In the genomic region with DNA sequence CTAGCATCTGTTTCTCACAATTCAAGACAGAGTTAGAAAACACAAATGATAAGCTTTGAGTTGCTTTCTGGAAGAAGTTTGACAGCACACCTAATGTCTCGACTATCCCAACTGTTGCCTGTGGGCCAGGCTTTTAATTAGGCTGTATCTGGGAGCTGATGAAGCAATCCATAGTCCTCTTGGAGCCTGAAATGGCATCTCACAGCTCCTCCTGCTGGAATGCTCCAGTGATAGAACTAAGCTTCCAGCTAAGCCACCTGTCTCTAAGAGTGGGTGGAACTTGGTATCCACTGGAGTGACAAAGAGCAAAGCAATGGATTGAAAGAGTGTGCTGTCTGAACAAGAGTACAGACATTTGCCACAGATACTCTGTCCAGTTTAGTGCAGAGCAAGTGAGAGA, we compare ENCODE assay signal across 13 cellular contexts.
DNase-seq lines count a peak whose midpoint lies in the region; ATAC-seq, FAIRE-seq and TF ChIP-seq lines count a peak whose summit lies in the region.
"Had no signal": no experiment of that assay in that cellular context is flagged by ENCODE, and none has a peak within 500 bp of the region (broad histone marks: within the 10 kb centered on the region; RNA-seq: fewer than 3 reads in every experiment).

No MANE protein-coding gene starts in this region.

- in situ Hi-C loops in gastrocnemius medialis (cut with MboI; ENCODE audit: low sequenced_read_pairs in 4 of 4), result no loop called here

- FAIRE-seq in H54 (lab: Jason Lieb, UNC), result peak; percentile 75
- FAIRE-seq: islet of Langerhans had no signal

- no peaks in the 10 kb centered on the region for H3K9me3 ChIP-seq in SK-N-SH
- no peaks in the 10 kb centered on the region for H3K9me3 ChIP-seq in gastrocnemius medialis
- no peaks in the 10 kb centered on the region for H3K9me3 ChIP-seq in vagina
- H3K9me3 ChIP-seq: body of pancreas had no signal

- H3K36me3 ChIP-seq in SK-N-SH (replicated peaks in 1 of 2; ENCODE audit: control insufficient read depth in 1 of 2, insufficient read depth in 2 of 2, low read length in 1 of 2) (no peaks in the 10 kb centered on the region), gastrocnemius medialis (no peaks in the 10 kb centered on the region), vagina (no peaks in the 10 kb centered on the region)

- H3F3A ChIP-seq in SK-N-SH (replicated peaks; ENCODE audit: insufficient read depth), result no peaks in the 10 kb centered on the region

- no peak overlapping the region for H3K9ac ChIP-seq in SK-N-SH

- no peak for TF ChIP-seq POLR2A in H54 (IDR thresholded peaks at IDR 0.05; ENCODE audit: low read depth, low read length)
- no peak for TF ChIP-seq POLR2A in gastrocnemius medialis (IDR thresholded peaks at IDR 0.05)
- TF ChIP-seq POLR2A in vagina (IDR thresholded peaks at IDR 0.05), result no peak

- TF ChIP-seq RAD21 in SK-N-SH (IDR thresholded peaks at IDR 0.05; ENCODE audit: low read length), result peak; percentile 67

- H3K27me3 ChIP-seq in SK-N-SH (ENCODE audit: insufficient read depth), result no peaks in the 10 kb centered on the region
- no peaks in the 10 kb centered on the region for H3K27me3 ChIP-seq in gastrocnemius medialis
- H3K27me3 ChIP-seq in vagina, result no peaks in the 10 kb centered on the region
- H3K27me3 ChIP-seq: body of pancreas had no signal

- H2AFZ ChIP-seq in SK-N-SH (ENCODE audit: low read depth), result peak overlapping the region; percentile 19; the same call in 1 of the 2 replicates

- no peaks in the 10 kb centered on the region for H3K9me2 ChIP-seq in SK-N-SH

- H3K4me1 ChIP-seq in SK-N-SH (ENCODE audit: control insufficient read depth in 1 of 2, insufficient read depth in 2 of 2, low read depth in 1 of 2, low read length in 1 of 2) (no peaks in the 10 kb centered on the region), gastrocnemius medialis (no peaks in the 10 kb centered on the region), vagina (no peaks in the 10 kb centered on the region)
- H3K4me1 ChIP-seq: body of pancreas had no signal

- TF ChIP-seq EP300 in SK-N-SH (IDR thresholded peaks at IDR 0.05; ENCODE audit: borderline replicate concordance in 1 of 2, low read depth in 1 of 2, low read length in 1 of 2), result no peak

- H3K4me3 ChIP-seq in SK-N-SH (ENCODE audit: low read depth in 2 of 2, low read length in 1 of 2) (no peak overlapping the region), gastrocnemius medialis (no peak overlapping the region), vagina (no peak overlapping the region)
- H3K4me3 ChIP-seq: body of pancreas, skin epidermis had no signal

- DNase-seq in A172 (ENCODE audit: low spot score), result peak; percentile 42
- DNase-seq in H54 (ENCODE audit: insufficient read length, low spot score), result no peak
- DNase-seq in SK-N-SH, result peak; percentile 1
- peak; percentile 13 for DNase-seq in foreskin melanocyte
- DNase-seq in gastrocnemius medialis, result no peak
- DNase-seq in effector CD4-positive, alpha-beta T cell, result no peak
- DNase-seq in GDM1 (lab: John Stamatoyannopoulos, UW), result no peak
- no peak for DNase-seq in vagina (ENCODE audit: extremely low spot score in 2 of 2)
- DNase-seq: activated CD4-positive, alpha-beta T cell treated with anti-CD3 and anti-CD28 coated beads for 36 hours; CD4-positive, alpha-beta memory T cell had no signal

- H3K4me2 ChIP-seq in SK-N-SH, result no peak overlapping the region

- no peaks in the 10 kb centered on the region for H4K20me1 ChIP-seq in SK-N-SH (ENCODE audit: insufficient read depth)

- POLR2A ChIA-PET in SK-N-SH (lab: Yijun Ruan, JAX), result no interaction called here

- H3K27ac ChIP-seq in SK-N-SH (ENCODE audit: low read depth in 2 of 2, low read length in 1 of 2), result no peak overlapping the region
- no peak overlapping the region for H3K27ac ChIP-seq in gastrocnemius medialis
- H3K27ac ChIP-seq in vagina, result no peak overlapping the region
- H3K27ac ChIP-seq: body of pancreas, skin epidermis had no signal

- intact Hi-C loops in gastrocnemius medialis (cut with DNase I; ENCODE audit: low total_unique reads), result no loop called here
- intact Hi-C loops in vagina (cut with DNase I), result no loop called here

- ATAC-seq in gastrocnemius medialis, result no peak
- ATAC-seq: activated CD4-positive, alpha-beta T cell treated with anti-CD3 and anti-CD28 coated beads for 36 hours; body of pancreas had no signal

- H3K79me2 ChIP-seq in SK-N-SH (ENCODE audit: insufficient read depth), result no peaks in the 10 kb centered on the region; the same call in 1 of the 2 replicates

- peak; percentile 53 for TF ChIP-seq CTCF in SK-N-SH (IDR thresholded peaks at IDR 0.05)
- no peak for TF ChIP-seq CTCF in gastrocnemius medialis (IDR thresholded peaks at IDR 0.05 in 4 of 5, conservative IDR thresholded peaks at IDR 0.05 in 1 of 5)
- no peak for TF ChIP-seq CTCF in vagina (IDR thresholded peaks at IDR 0.05)

- 30% methylated on average over 1 of the region's 1 CpG for WGBS in SK-N-SH (ENCODE audit: low lambda C conversion rate)

- CTCF ChIA-PET in SK-N-SH (lab: Yijun Ruan, JAX), result interaction anchor here (1.3 to 1.7 kb wide), 3 partner anchors 11 to 127 kb away, joined by 3 to 4 read pairs (median 3); no protein-coding TSS in a partner anchor

TF ChIP-seq in SK-N-SH, 30 proteins besides CTCF, POLR2A, EP300 and RAD21:
- no peak for TF ChIP-seq GABPA (IDR thresholded peaks at IDR 0.05; ENCODE audit: low read depth)
- TF ChIP-seq SMC3 (IDR thresholded peaks at IDR 0.05; ENCODE audit: low read depth, low read length), result peak; percentile 43

Comparison
In these comparisons a context has a peak if more than half of its experiments do, and no peak if none do; other contexts are left out.
1. DNase-seq: peak in A172 (single experiment), SK-N-SH (single experiment) and foreskin melanocyte (single experiment); none in H54 (single experiment), gastrocnemius medialis (0 of 2), effector CD4-positive, alpha-beta T cell (single experiment), GDM1 (single experiment) and vagina (0 of 2).